Comparison of ENCODE assay signal across 1 cellular context in the genomic region with DNA sequence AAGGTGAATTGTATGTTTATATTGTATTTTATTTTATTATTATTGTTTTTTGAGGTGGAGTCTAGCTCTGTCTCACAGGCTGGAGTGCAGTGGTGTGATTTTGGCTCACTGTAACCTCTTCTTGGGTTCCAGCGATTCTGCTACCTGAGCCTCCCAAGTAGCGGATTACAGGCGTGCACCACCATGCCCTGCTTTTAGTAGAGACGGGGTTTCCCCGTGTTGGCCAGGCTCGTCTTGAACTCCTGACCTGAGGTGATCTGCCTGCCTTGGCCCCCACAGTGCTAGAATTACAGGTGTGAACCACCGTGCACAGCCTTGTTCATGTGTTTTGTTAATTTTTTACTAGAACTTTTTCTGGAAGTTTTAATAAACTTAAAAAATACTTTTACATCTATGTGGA.
TF ChIP-seq lines count a peak whose summit lies in the region.

No MANE protein-coding gene starts in this region.

TF ChIP-seq in IMR-90, 13 proteins besides CTCF, POLR2A, EP300 and RAD21:
- no peak for TF ChIP-seq CEBPB (IDR thresholded peaks at IDR 0.05; ENCODE audit: low read depth, low read length)
- TF ChIP-seq RCOR1 (IDR thresholded peaks at IDR 0.05; ENCODE audit: insufficient replicate concordance, low read length): no peak
- TF ChIP-seq, protein P1, sequence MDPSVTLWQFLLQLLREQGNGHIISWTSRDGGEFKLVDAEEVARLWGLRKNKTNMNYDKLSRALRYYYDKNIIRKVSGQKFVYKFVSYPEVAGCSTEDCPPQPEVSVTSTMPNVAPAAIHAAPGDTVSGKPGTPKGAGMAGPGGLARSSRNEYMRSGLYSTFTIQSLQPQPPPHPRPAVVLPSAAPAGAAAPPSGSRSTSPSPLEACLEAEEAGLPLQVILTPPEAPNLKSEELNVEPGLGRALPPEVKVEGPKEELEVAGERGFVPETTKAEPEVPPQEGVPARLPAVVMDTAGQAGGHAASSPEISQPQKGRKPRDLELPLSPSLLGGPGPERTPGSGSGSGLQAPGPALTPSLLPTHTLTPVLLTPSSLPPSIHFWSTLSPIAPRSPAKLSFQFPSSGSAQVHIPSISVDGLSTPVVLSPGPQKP (IDR thresholded peaks at IDR 0.05; ENCODE audit: borderline replicate concordance, low read depth, low read length): no peak
- TF ChIP-seq BHLHE40 (IDR thresholded peaks at IDR 0.05; ENCODE audit: low read depth, low read length): no peak
- no peak for TF ChIP-seq FOS (IDR thresholded peaks at IDR 0.05; ENCODE audit: low read depth, low read length)
